In genomic region chr3:175656451-175656850, GRCh38 we compare ENCODE assay signal across 27 cellular contexts.
"Had no signal": no experiment of that assay in that cellular context is flagged by ENCODE, and none has a peak within 500 bp of the region (broad histone marks: within the 10 kb centered on the region; RNA-seq: fewer than 3 reads in every experiment).

No MANE protein-coding gene starts in this region.

- H3K9me3 Mint-ChIP-seq: nephron had no signal

- H3K4me3 ChIP-seq: left ventricle myocardium inferior, lung, neural progenitor cell, right atrium auricular region, right lobe of liver, skin epidermis, stomach, testis, thyroid gland, transverse colon, uterus had no signal

- H3K4me1 Mint-ChIP-seq: memory B cell; naive thymus-derived CD8-positive, alpha-beta T cell; nephron; stimulated activated naive B cell treated with anti-CD40 and anti-IgM and Interleukin-4, amounts not matched to agents 10 μg/mL and 1 μg/mL and 100 μg/mL, for 72 hours had no signal

- H3K27me3 Mint-ChIP-seq: memory B cell; naive thymus-derived CD8-positive, alpha-beta T cell; progenitor cell of endocrine pancreas; stimulated activated naive B cell treated with anti-CD40 and anti-IgM and Interleukin-4, amounts not matched to agents 10 μg/mL and 1 μg/mL and 100 μg/mL, for 72 hours had no signal

- DNase-seq: hippocampal formation; kidney glomerular epithelial cell; left cardiac atrium; left ventricle myocardium inferior; naive thymus-derived CD8-positive, alpha-beta T cell; occipital lobe; right lobe of liver; stimulated activated CD4-positive, alpha-beta T cell treated with anti-CD3 and anti-CD28 coated beads, Interleukin-12 subunit alpha, Interleukin-12 subunit beta, amount 100 ng/mL, for 4 hours; stimulated activated CD4-positive, alpha-beta T cell treated with anti-CD3 and anti-CD28 coated beads, Interleukin-15, amount 100 ng/mL, for 24 hours; stimulated activated CD4-positive, alpha-beta T cell treated with anti-CD3 and anti-CD28 coated beads, Interleukin-2, amount 100 ng/mL, for 24 hours; stimulated activated CD4-positive, alpha-beta T cell treated with anti-CD3 and anti-CD28 coated beads, Interleukin-4, amount 100 ng/mL, for 1 hour; stimulated activated naive B cell treated with anti-CD40 and anti-IgM and Interleukin-4, amounts not matched to agents 10 μg/mL and 1 μg/mL and 100 μg/mL, for 72 hours; stimulated activated naive CD8-positive, alpha-beta T cell treated with anti-CD3 and anti-CD28 coated beads, Interleukin-15, Interleukin-2, amounts not matched to agents 100 U/mL and 50 U/mL, for 24 hours; stomach; testis; thyroid gland; transverse colon; uterus had no signal

- FAIRE-seq: keratinocyte had no signal

- H3K36me3 Mint-ChIP-seq: memory B cell; naive thymus-derived CD8-positive, alpha-beta T cell; stimulated activated naive B cell treated with anti-CD40 and anti-IgM and Interleukin-4, amounts not matched to agents 10 μg/mL and 1 μg/mL and 100 μg/mL, for 72 hours had no signal

- H3K27ac Mint-ChIP-seq: memory B cell; naive thymus-derived CD8-positive, alpha-beta T cell; nephron; neural progenitor cell; progenitor cell of endocrine pancreas; stimulated activated naive B cell treated with anti-CD40 and anti-IgM and Interleukin-4, amounts not matched to agents 10 μg/mL and 1 μg/mL and 100 μg/mL, for 72 hours had no signal

- H3K9ac ChIP-seq: neural progenitor cell had no signal

- H3K27ac ChIP-seq: left ventricle myocardium inferior, neural progenitor cell, neutrophil, right atrium auricular region, right lobe of liver, skin epidermis, stomach, testis, thyroid gland, transverse colon, uterus had no signal

- H3K4me1 ChIP-seq: left ventricle myocardium inferior, neural progenitor cell, right atrium auricular region, right lobe of liver, stomach, testis, thyroid gland, transverse colon, uterus had no signal

- H3K36me3 ChIP-seq: left ventricle myocardium inferior, neural progenitor cell, neutrophil, right atrium auricular region, stomach, thyroid gland, transverse colon, uterus had no signal

- H3K9me3 ChIP-seq: left ventricle myocardium inferior, neutrophil, right atrium auricular region, right lobe of liver, stomach, testis, thyroid gland, transverse colon, uterus had no signal

- H2AFZ ChIP-seq: neural progenitor cell had no signal

- H3K27me3 ChIP-seq: neural progenitor cell, neutrophil, right atrium auricular region, right lobe of liver, stomach, testis, thyroid gland, transverse colon, uterus had no signal

- H3K4me3 Mint-ChIP-seq: memory B cell; naive thymus-derived CD8-positive, alpha-beta T cell; nephron; neural progenitor cell; stimulated activated naive B cell treated with anti-CD40 and anti-IgM and Interleukin-4, amounts not matched to agents 10 μg/mL and 1 μg/mL and 100 μg/mL, for 72 hours had no signal

- ATAC-seq: left cardiac atrium; naive thymus-derived CD8-positive, alpha-beta T cell; right lobe of liver; stimulated activated naive B cell treated with anti-CD40 and anti-IgM and Interleukin-4, amounts not matched to agents 10 μg/mL and 1 μg/mL and 100 μg/mL, for 72 hours; stimulated activated naive CD8-positive, alpha-beta T cell treated with anti-CD3 and anti-CD28 coated beads, Interleukin-15, Interleukin-2, amounts not matched to agents 100 U/mL and 50 U/mL, for 24 hours had no signal

- H3K4me2 ChIP-seq: neural progenitor cell had no signal
